In the genomic region with DNA sequence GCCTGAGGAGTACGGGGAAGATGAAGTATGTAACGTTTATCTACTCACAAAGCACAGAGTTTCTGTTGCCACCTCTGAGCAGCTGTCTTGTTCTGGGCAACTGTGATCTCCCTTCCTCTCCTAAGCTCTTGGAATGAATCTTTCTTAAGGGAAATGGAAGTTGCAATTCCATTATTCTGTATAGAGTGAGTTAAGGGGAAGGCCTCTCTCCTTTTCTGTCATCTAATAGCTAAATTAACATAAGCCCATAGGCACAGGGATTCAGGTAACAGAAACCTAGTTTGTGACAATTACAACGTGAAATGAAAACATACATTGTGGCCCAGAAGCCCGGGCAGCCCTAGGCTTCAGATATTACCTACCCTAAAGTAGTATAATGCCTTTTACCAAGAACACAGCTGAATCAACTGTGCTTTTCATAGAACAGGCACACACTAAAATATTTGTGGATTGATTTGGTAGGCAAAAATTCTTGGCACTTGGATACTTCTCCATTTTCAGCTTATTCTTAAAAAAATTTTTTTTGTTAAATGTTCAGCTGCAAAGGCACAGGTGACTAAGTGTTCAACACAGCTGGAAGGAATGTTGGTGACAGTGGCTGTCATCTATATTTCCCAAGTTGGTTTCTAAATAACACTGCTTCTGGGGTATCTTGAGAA, we compare ENCODE assay signal across 11 cellular contexts. TPM values are rescaled to one million over a fixed set of nuclear protein-coding genes. Genes with fewer than 3 reads are reported as not detected.
DNase-seq lines count a peak whose midpoint lies in the region; ATAC-seq and TF ChIP-seq lines count a peak whose summit lies in the region.
"Had no signal": no experiment of that assay in that cellular context is flagged by ENCODE, and none has a peak within 500 bp of the region (broad histone marks: within the 10 kb centered on the region; RNA-seq: fewer than 3 reads in every experiment).

No MANE protein-coding gene starts in this region.

- no peak overlapping the region for H2BK15ac ChIP-seq in mesendoderm (replicated peaks; ENCODE audit: low read depth)

- no peaks in the 10 kb centered on the region for H3K79me1 ChIP-seq in mesendoderm (ENCODE audit: low read length)

- H3K23ac ChIP-seq in mesendoderm (ENCODE audit: low read length): no peak overlapping the region

- no peak overlapping the region for H3K18ac ChIP-seq in mesendoderm (ENCODE audit: low read length)

- POLR2A ChIA-PET in Panc1 (lab: Charles Lee): interaction anchor here (0.5 kb wide), 1 partner anchor 56 kb away, joined by 3 read pairs; no protein-coding TSS in a partner anchor

- H3K27me3 Mint-ChIP-seq in dendritic cell treated with granulocyte-macrophage colony-stimulating factor and Interleukin-4, amounts not matched to agents 40 ng/mL and 50 ng/mL, for 4 days: no peaks in the 10 kb centered on the region

- H3K36me3 ChIP-seq in Panc1 (ENCODE audit: control insufficient read depth, insufficient read depth, low read length): no peaks in the 10 kb centered on the region; the same call in 1 of the 2 replicates
- H3K36me3 ChIP-seq in mesendoderm (ENCODE audit: control insufficient read depth, insufficient read depth, low read length): no peaks in the 10 kb centered on the region

- H3K4me1 ChIP-seq in Panc1 (ENCODE audit: control insufficient read depth, insufficient read depth, low read length) (peaks cover 17% of the 10 kb centered on the region), mesendoderm (ENCODE audit: control insufficient read depth, low read depth, low read length) (peaks cover 5% of the 10 kb centered on the region)

- no peak overlapping the region for H3K9ac ChIP-seq in mesendoderm (ENCODE audit: low read length)

- H2BK5ac ChIP-seq in mesendoderm (ENCODE audit: low read length): no peak overlapping the region

- peaks cover 74% of the 10 kb centered on the region for H3K4me1 Mint-ChIP-seq in dendritic cell treated with granulocyte-macrophage colony-stimulating factor and Interleukin-4, amounts not matched to agents 40 ng/mL and 50 ng/mL, for 4 days (ENCODE audit: low read depth)

- TF ChIP-seq CTCF in GM12865 (IDR thresholded peaks at IDR 0.05; ENCODE audit: insufficient read depth, low read depth, low read length, missing control alignments) (no peak), Panc1 (IDR thresholded peaks at IDR 0.05) (no peak)

- WGBS in mesendoderm (ENCODE audit: extremely low coverage, insufficient coverage, low lambda C conversion rate): no CpG with 5 or more reads among the region's 4 CpGs

- DNase-seq in GM12865 (ENCODE audit: low read depth) (peak; percentile 38), Panc1 (ENCODE audit: low read depth, low spot score) (no peak), foreskin melanocyte (no peak), mesendoderm (no peak)
- DNase-seq in stimulated activated CD4-positive, alpha-beta T cell treated with anti-CD3 and anti-CD28 coated beads, Interleukin-2, amount 100 ng/mL, for 48 hours: no peak
- no peak for DNase-seq in activated CD8-positive, alpha-beta memory T cell treated with anti-CD3 and anti-CD28 coated beads, Interleukin-2, amount 50 U/mL, for 4 hours
- DNase-seq: activated CD4-positive, alpha-beta T cell treated with anti-CD3 and anti-CD28 coated beads, Interleukin-2, amount 50 U/mL, for 48 hours; dermis blood vessel endothelial cell; DMS79 treated with DMSO at 0.1 percent for 48 hours had no signal

- H3K56ac ChIP-seq in mesendoderm (ENCODE audit: low read length): no peak overlapping the region

- ATAC-seq in Panc1: no peak

- peak overlapping the region; percentile 99 for H3K27ac Mint-ChIP-seq in dendritic cell treated with granulocyte-macrophage colony-stimulating factor and Interleukin-4, amounts not matched to agents 40 ng/mL and 50 ng/mL, for 4 days

- no peaks in the 10 kb centered on the region for H3K9me3 ChIP-seq in Panc1 (ENCODE audit: control insufficient read depth, insufficient read depth, low read depth, low read length)

- intact Hi-C loops in Panc1 (cut with micrococcal nuclease; ENCODE audit: unreplicated experiment): no loop called here
- intact Hi-C loops in dendritic cell treated with granulocyte-macrophage colony-stimulating factor and Interleukin-4, amounts not matched to agents 40 ng/mL and 50 ng/mL, for 4 days (cut with micrococcal nuclease): loop anchor here (5.0 kb wide), 1 partner anchor 371 kb away; a partner anchor contains a TSS

- H4K5ac ChIP-seq in mesendoderm (ENCODE audit: low read length): no peak overlapping the region

- CTCF ChIA-PET in Panc1 (lab: Charles Lee): no interaction called here

- no peak overlapping the region for H4K8ac ChIP-seq in mesendoderm (ENCODE audit: low read depth, low read length)

- no peak overlapping the region for H2AK5ac ChIP-seq in mesendoderm (ENCODE audit: low read length)

- no peaks in the 10 kb centered on the region for H3K79me2 ChIP-seq in mesendoderm (ENCODE audit: control insufficient read depth, insufficient read depth, low read length)

- BruUV-seq in Panc1 (replicated peaks; lab: Mats Ljungman, UMichigan): no TSS peak

- no peaks in the 10 kb centered on the region for H3K9me3 Mint-ChIP-seq in dendritic cell treated with granulocyte-macrophage colony-stimulating factor and Interleukin-4, amounts not matched to agents 40 ng/mL and 50 ng/mL, for 4 days

- peak overlapping the region; percentile 9 for H3K4me3 Mint-ChIP-seq in dendritic cell treated with granulocyte-macrophage colony-stimulating factor and Interleukin-4, amounts not matched to agents 40 ng/mL and 50 ng/mL, for 4 days

- H3K27ac ChIP-seq in Panc1 (ENCODE audit: low read length) (peak overlapping the region; percentile 51; the same call in 1 of the 2 replicates), skin epidermis (peak overlapping the region in 19 of 21 experiments; percentile 8 to 100 (median 50)), mesendoderm (ENCODE audit: low read depth, low read length) (no peak overlapping the region)

- no peak overlapping the region for H3K4ac ChIP-seq in mesendoderm (ENCODE audit: low read depth, low read length)

- H3K36me3 Mint-ChIP-seq in dendritic cell treated with granulocyte-macrophage colony-stimulating factor and Interleukin-4, amounts not matched to agents 40 ng/mL and 50 ng/mL, for 4 days (ENCODE audit: low read depth): peaks cover 17% of the 10 kb centered on the region

- H3K4me3 ChIP-seq in GM12865 (ENCODE audit: low read depth, low read length) (peak overlapping the region; percentile 20), Panc1 (ENCODE audit: low read depth in 2 of 2, low read length in 2 of 2) (no peak overlapping the region), skin epidermis (no peak overlapping the region), mesendoderm (ENCODE audit: low read length) (no peak overlapping the region)

- no peak overlapping the region for H2BK120ac ChIP-seq in mesendoderm (ENCODE audit: low read depth, low read length)

- H3K27me3 ChIP-seq in Panc1 (ENCODE audit: control insufficient read depth, insufficient read depth, low read length) (no peaks in the 10 kb centered on the region), mesendoderm (ENCODE audit: insufficient read depth, low read length, poor library complexity) (no peaks in the 10 kb centered on the region)

- in situ Hi-C loops in Panc1 (cut with HindIII; ENCODE audit: low pct_unique_long_range_greater_than_20kb, low sequenced_read_pairs): no loop called here

- H3K4me2 ChIP-seq in mesendoderm (ENCODE audit: low read length): no peak overlapping the region

RNA-seq across cellular contexts. Expression of a gene that starts 3.8 kb away (rescaled TPM):
- total RNA-seq in Panc1 (2021; ENCODE audit: unreplicated experiment): 33.6 TPM
- polyA plus RNA-seq in Panc1 (2012; ENCODE audit: insufficient read length): 44.0 TPM
- polyA plus RNA-seq in mesendoderm (2013, experiment 1 of 2): 9.4 TPM
- polyA plus RNA-seq in mesendoderm (2013, experiment 2 of 2): 9.1 TPM

RNA-seq across cellular contexts. Expression of a gene that starts 51.0 kb away (rescaled TPM):
- total RNA-seq in Panc1 (2021; ENCODE audit: unreplicated experiment): 55.2 TPM
- polyA plus RNA-seq in Panc1 (2012; ENCODE audit: insufficient read length): 21.2 TPM
- polyA plus RNA-seq in mesendoderm (2013, experiment 1 of 2): 22.2 TPM
- 22.0 TPM for polyA plus RNA-seq in mesendoderm (2013, experiment 2 of 2)

RNA-seq across cellular contexts. Expression of a gene that starts 51.5 kb away (rescaled TPM):
- 56.6 TPM for total RNA-seq in Panc1 (2021; ENCODE audit: unreplicated experiment)
- 17.8 TPM for polyA plus RNA-seq in Panc1 (2012; ENCODE audit: insufficient read length)
- polyA plus RNA-seq in mesendoderm (2013, experiment 1 of 2): 23.7 TPM
- polyA plus RNA-seq in mesendoderm (2013, experiment 2 of 2): 22.6 TPM
